Comparison of ENCODE assay signal across 15 cellular contexts in genomic region chr1:56573311-56573710, GRCh38. TPM values are rescaled to one million over a fixed set of nuclear protein-coding genes. Genes with fewer than 3 reads are reported as not detected.
DNase-seq lines count a peak whose midpoint lies in the region; ATAC-seq and TF ChIP-seq lines count a peak whose summit lies in the region.
"Had no signal": no experiment of that assay in that cellular context is flagged by ENCODE, and none has a peak within 500 bp of the region (broad histone marks: within the 10 kb centered on the region; RNA-seq: fewer than 3 reads in every experiment).

No MANE protein-coding gene starts in this region.

- H3K4me1 Mint-ChIP-seq in brain: peaks cover 90% of the 10 kb centered on the region

- H3K4me3 ChIP-seq in thyroid gland (replicated peaks in 1 of 3): peak overlapping the region in 1 of 3 donors; percentile 93

- peak overlapping the region in 4 of 5 experiments; percentile 44 to 85 (median 62) for H3K27ac Mint-ChIP-seq in brain
- H3K27ac Mint-ChIP-seq: activated naive CD8-positive, alpha-beta T cell treated with anti-CD3 and anti-CD28 coated beads, Interleukin-2, amount 10 ng/mL, durations not matched to agents 7 days and 5 days had no signal

- intact Hi-C loops in thyroid gland (cut with DNase I): loop anchor here (10.0 kb wide), 2 partner anchors 49 to 509 kb away; no protein-coding TSS in a partner anchor

- peaks cover 48 to 61% of the 10 kb centered on the region in 2 donors for H3K4me1 ChIP-seq in thyroid gland

- H3K9me3 Mint-ChIP-seq in brain: peaks cover 0 to 3% (median 0%) of the 10 kb centered on the region in 5 experiments
- H3K9me3 Mint-ChIP-seq: activated naive CD8-positive, alpha-beta T cell treated with anti-CD3 and anti-CD28 coated beads, Interleukin-2, amount 10 ng/mL, durations not matched to agents 7 days and 5 days had no signal

- H3K36me3 Mint-ChIP-seq in brain: peaks cover 4% of the 10 kb centered on the region
- H3K36me3 Mint-ChIP-seq: activated naive CD8-positive, alpha-beta T cell treated with anti-CD3 and anti-CD28 coated beads, Interleukin-2, amount 10 ng/mL, durations not matched to agents 7 days and 5 days had no signal

- no peaks in the 10 kb centered on the region for H3K9me3 ChIP-seq in thyroid gland

- no peaks in the 10 kb centered on the region for H3K27me3 ChIP-seq in thyroid gland

- H3K27ac ChIP-seq in thyroid gland: peak overlapping the region; percentile 97 to 98 (median 97)

- TF ChIP-seq POLR2A in thyroid gland (IDR thresholded peaks at IDR 0.05): no peak

- TF ChIP-seq CTCF in brain (conservative IDR thresholded peaks at IDR 0.05) (no peak), thyroid gland (IDR thresholded peaks at IDR 0.05) (peak in 1 of 6 experiments; percentile 16)

- H3K4me3 Mint-ChIP-seq in brain: peak overlapping the region; percentile 39 to 94 (median 79)
- H3K4me3 Mint-ChIP-seq: activated naive CD8-positive, alpha-beta T cell treated with anti-CD3 and anti-CD28 coated beads, Interleukin-2, amount 10 ng/mL, durations not matched to agents 7 days and 5 days had no signal

- DNase-seq in DMS79 treated with DMSO at 0.1 percent for 48 hours (lab: John Stamatoyannopoulos, UW): peak; percentile 40
- no peak for DNase-seq in DMS79 (lab: John Stamatoyannopoulos, UW)
- DNase-seq in lung microvascular endothelial cell (ENCODE audit: low read depth in 2 of 2): peak; percentile 45 to 55
- DNase-seq in thyroid gland: peak; percentile 66 to 68
- no peak for DNase-seq in AML-193 (lab: John Stamatoyannopoulos, UW)
- no peak for DNase-seq in NCI-H1105 (lab: John Stamatoyannopoulos, UW)
- DNase-seq: 8988T; activated naive CD8-positive, alpha-beta T cell treated with anti-CD3 and anti-CD28 coated beads, Interleukin-2, amount 10 ng/mL, durations not matched to agents 7 days and 5 days; effector memory CD4-positive, alpha-beta T cell; hypothalamus; NCI-H1048; T-helper 2 cell had no signal

- peaks cover 8% of the 10 kb centered on the region for H3K27me3 Mint-ChIP-seq in brain

- no peaks in the 10 kb centered on the region for H3K36me3 ChIP-seq in thyroid gland

- no peak for ATAC-seq in HG02970 (IDR thresholded peaks at IDR 0.05; ENCODE audit: low FRiP score, unreplicated experiment)

- 13 to 25% methylated on average over 4 of the region's 4 CpGs for WGBS in thyroid gland, 2 donors

RNA-seq across cellular contexts. Expression of gene PLPP3, which starts 6.1 kb away (rescaled TPM):
- 54.2 TPM for polyA plus RNA-seq in brain (ENCODE audit: insufficient read depth, low read depth, low replicate concordance)
- 21.1 and 58.1 TPM in 2 replicates for total RNA-seq in lung microvascular endothelial cell
- 100 to 1,000 TPM; 257 to 764 (median 675) TPM for total RNA-seq in thyroid gland
- total RNA-seq: activated CD8-positive, alpha-beta memory T cell treated with anti-CD3 and anti-CD28 coated beads for 36 hours had no signal

Comparison
In these comparisons a context has a peak if more than half of its experiments do, and no peak if none do; other contexts are left out.
1. DNase-seq: peak in DMS79 treated with DMSO at 0.1 percent for 48 hours (single experiment), lung microvascular endothelial cell (2 of 2) and thyroid gland (2 of 2); none in DMS79 (single experiment), AML-193 (0 of 2) and NCI-H1105 (single experiment).